In the genomic region with DNA sequence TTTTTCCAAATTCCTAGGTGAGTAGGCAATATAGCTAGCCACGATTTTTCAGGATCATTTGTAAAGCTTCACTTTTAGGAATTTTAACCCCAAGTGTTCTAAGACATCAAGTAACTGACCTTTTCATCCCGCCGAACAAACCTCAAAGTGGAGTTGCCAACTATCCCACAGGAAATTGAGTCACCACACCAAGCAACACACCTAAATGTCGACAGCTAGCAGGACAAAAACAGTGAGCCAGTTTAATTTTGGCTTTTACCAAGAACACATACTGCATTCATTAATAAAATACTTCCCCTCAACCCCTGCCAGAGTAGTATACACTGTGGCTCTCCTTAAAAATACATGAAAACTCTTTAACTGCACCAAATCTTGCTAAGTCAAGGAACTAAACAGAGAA, we compare ENCODE assay signal across 11 cellular contexts.
A peak's percentile ranks its signal among the peaks of the same experiment; 100 is the strongest.
DNase-seq lines count a peak whose midpoint lies in the region; ATAC-seq and TF ChIP-seq lines count a peak whose summit lies in the region.
"Had no signal": no experiment of that assay in that cellular context is flagged by ENCODE, and none has a peak within 500 bp of the region (broad histone marks: within the 10 kb centered on the region; RNA-seq: fewer than 3 reads in every experiment).

No MANE protein-coding gene starts in this region.

- H3K27me3 Mint-ChIP-seq in activated CD4-positive, alpha-beta T cell treated with anti-CD3 and anti-CD28 coated beads, Interleukin-2, amount 10 ng/mL, durations not matched to agents 24 days and 14 days, result no peaks in the 10 kb centered on the region

- no peak for DNase-seq in activated CD4-positive, alpha-beta T cell treated with anti-CD3 and anti-CD28 coated beads, Interleukin-2, amount 10 ng/mL, durations not matched to agents 24 days and 14 days
- DNase-seq in activated CD4-positive, alpha-beta T cell treated with anti-CD3 and anti-CD28 coated beads for 4 hours, result no peak
- DNase-seq in RWPE1 (ENCODE audit: low spot score) (peak; percentile 73), esophagus squamous epithelium (lab: John Stamatoyannopoulos, UW) (no peak), gastrocnemius medialis (no peak), hepatic stellate cell (ENCODE audit: low spot score) (no peak), mucosa of descending colon (no peak), dorsolateral prefrontal cortex (no peak)
- DNase-seq: adrenal gland, NCI-H2029, pancreas had no signal

- H3K27ac ChIP-seq in RWPE1, result peak overlapping the region; percentile 62; the same call in 1 of the 2 replicates
- peak overlapping the region in 3 of 4 donors; percentile 5 to 59 (median 34) for H3K27ac ChIP-seq in esophagus squamous epithelium
- H3K27ac ChIP-seq in gastrocnemius medialis, result peak overlapping the region; percentile 83 to 93 (median 91)
- no peak overlapping the region for H3K27ac ChIP-seq in dorsolateral prefrontal cortex
- H3K27ac ChIP-seq: adrenal gland, pancreas had no signal

- no peak for ATAC-seq in gastrocnemius medialis
- no peak for ATAC-seq in mucosa of descending colon
- ATAC-seq: pancreas had no signal

- no peak overlapping the region for H3K4me3 ChIP-seq in esophagus squamous epithelium
- H3K4me3 ChIP-seq in gastrocnemius medialis, result peak overlapping the region in 1 of 4 donors; percentile 3
- H3K4me3 ChIP-seq in mucosa of descending colon, result no peak overlapping the region
- no peak overlapping the region for H3K4me3 ChIP-seq in dorsolateral prefrontal cortex
- H3K4me3 ChIP-seq: adrenal gland, pancreas had no signal

- TF ChIP-seq POLR2A in esophagus squamous epithelium (IDR thresholded peaks at IDR 0.05) (no peak), gastrocnemius medialis (IDR thresholded peaks at IDR 0.05) (no peak)

- H3K9me3 Mint-ChIP-seq in activated CD4-positive, alpha-beta T cell treated with anti-CD3 and anti-CD28 coated beads, Interleukin-2, amount 10 ng/mL, durations not matched to agents 24 days and 14 days, result no peaks in the 10 kb centered on the region

- POLR2A ChIA-PET in RWPE1 (lab: Yijun Ruan, JAX; ENCODE audit: low non-redundant PET), result no interaction called here

- intact Hi-C loops in activated CD4-positive, alpha-beta T cell treated with anti-CD3 and anti-CD28 coated beads, Interleukin-2, amount 10 ng/mL, durations not matched to agents 24 days and 14 days (cut with micrococcal nuclease), result no loop called here
- intact Hi-C loops in esophagus squamous epithelium (cut with DNase I), result no loop called here
- intact Hi-C loops in gastrocnemius medialis (cut with DNase I; ENCODE audit: low total_unique reads), result no loop called here
- intact Hi-C loops in mucosa of descending colon (cut with DNase I, micrococcal nuclease), result no loop called here
- intact Hi-C loops in dorsolateral prefrontal cortex (cut with DNase I), result no loop called here

- H3K36me3 Mint-ChIP-seq in activated CD4-positive, alpha-beta T cell treated with anti-CD3 and anti-CD28 coated beads, Interleukin-2, amount 10 ng/mL, durations not matched to agents 24 days and 14 days (ENCODE audit: low read depth), result peaks cover 18% of the 10 kb centered on the region

- H3K4me1 ChIP-seq in esophagus squamous epithelium (peaks cover 0 to 45% (median 23%) of the 10 kb centered on the region in 3 donors), gastrocnemius medialis (peaks cover 31 to 45% of the 10 kb centered on the region in 2 donors), mucosa of descending colon (ENCODE audit: low read depth) (peaks cover 17% of the 10 kb centered on the region)

- peak overlapping the region; percentile 89 for H3K27ac Mint-ChIP-seq in activated CD4-positive, alpha-beta T cell treated with anti-CD3 and anti-CD28 coated beads, Interleukin-2, amount 10 ng/mL, durations not matched to agents 24 days and 14 days

- TF ChIP-seq CTCF in RWPE1 (conservative IDR thresholded peaks at IDR 0.05; ENCODE audit: low read depth) (no peak), esophagus squamous epithelium (IDR thresholded peaks at IDR 0.05) (no peak), gastrocnemius medialis (IDR thresholded peaks at IDR 0.05 in 4 of 5, conservative IDR thresholded peaks at IDR 0.05 in 1 of 5) (no peak), mucosa of descending colon (IDR thresholded peaks at IDR 0.05) (no peak), dorsolateral prefrontal cortex (IDR thresholded peaks at IDR 0.05 in 54 of 56, conservative IDR thresholded peaks at IDR 0.05 in 2 of 56; ENCODE audit: low read depth in 1 of 56, partially characterized antibody in 56 of 56) (no peak)

- 20 to 26% methylated on average over 4 of the region's 4 CpGs for WGBS in esophagus squamous epithelium, 2 donors

- H3K9me3 ChIP-seq in esophagus squamous epithelium (no peaks in the 10 kb centered on the region), gastrocnemius medialis (no peaks in the 10 kb centered on the region), mucosa of descending colon (no peaks in the 10 kb centered on the region)
- H3K9me3 ChIP-seq: adrenal gland, pancreas had no signal

- peaks cover 39% of the 10 kb centered on the region for H3K4me1 Mint-ChIP-seq in activated CD4-positive, alpha-beta T cell treated with anti-CD3 and anti-CD28 coated beads, Interleukin-2, amount 10 ng/mL, durations not matched to agents 24 days and 14 days

- H3K36me3 ChIP-seq in esophagus squamous epithelium, result no peaks in the 10 kb centered on the region
- H3K36me3 ChIP-seq in gastrocnemius medialis, result no peaks in the 10 kb centered on the region
- H3K36me3 ChIP-seq in mucosa of descending colon (ENCODE audit: low read depth), result no peaks in the 10 kb centered on the region
- H3K36me3 ChIP-seq: adrenal gland, pancreas had no signal

- in situ Hi-C loops in gastrocnemius medialis (cut with MboI; ENCODE audit: low sequenced_read_pairs in 4 of 4), result loop anchor here (25.0 kb wide), 1 partner anchor 320 kb away; no protein-coding TSS in a partner anchor

- CTCF ChIA-PET in RWPE1 (lab: Yijun Ruan, JAX), result interaction anchor here (0.6 kb wide), 1 partner anchor 170 kb away, joined by 3 read pairs; no protein-coding TSS in a partner anchor

- H3K27me3 ChIP-seq in esophagus squamous epithelium, result peaks cover 0 to 15% (median 0%) of the 10 kb centered on the region in 4 donors
- H3K27me3 ChIP-seq in gastrocnemius medialis, result no peaks in the 10 kb centered on the region
- peaks cover 0 to 8% (median 0%) of the 10 kb centered on the region in 45 donors for H3K27me3 ChIP-seq in dorsolateral prefrontal cortex
- H3K27me3 ChIP-seq: adrenal gland, pancreas had no signal

- peak overlapping the region; percentile 72 for H3K4me3 Mint-ChIP-seq in activated CD4-positive, alpha-beta T cell treated with anti-CD3 and anti-CD28 coated beads, Interleukin-2, amount 10 ng/mL, durations not matched to agents 24 days and 14 days

Comparison
In these comparisons a context has a peak if more than half of its experiments do, and no peak if none do; other contexts are left out.
1. H3K27ac ChIP-seq: peak in RWPE1 (single experiment), esophagus squamous epithelium (3 of 4) and gastrocnemius medialis (4 of 4); none in dorsolateral prefrontal cortex (0 of 59).